ENCODE assay signal across 11 cellular contexts in the genomic region with DNA sequence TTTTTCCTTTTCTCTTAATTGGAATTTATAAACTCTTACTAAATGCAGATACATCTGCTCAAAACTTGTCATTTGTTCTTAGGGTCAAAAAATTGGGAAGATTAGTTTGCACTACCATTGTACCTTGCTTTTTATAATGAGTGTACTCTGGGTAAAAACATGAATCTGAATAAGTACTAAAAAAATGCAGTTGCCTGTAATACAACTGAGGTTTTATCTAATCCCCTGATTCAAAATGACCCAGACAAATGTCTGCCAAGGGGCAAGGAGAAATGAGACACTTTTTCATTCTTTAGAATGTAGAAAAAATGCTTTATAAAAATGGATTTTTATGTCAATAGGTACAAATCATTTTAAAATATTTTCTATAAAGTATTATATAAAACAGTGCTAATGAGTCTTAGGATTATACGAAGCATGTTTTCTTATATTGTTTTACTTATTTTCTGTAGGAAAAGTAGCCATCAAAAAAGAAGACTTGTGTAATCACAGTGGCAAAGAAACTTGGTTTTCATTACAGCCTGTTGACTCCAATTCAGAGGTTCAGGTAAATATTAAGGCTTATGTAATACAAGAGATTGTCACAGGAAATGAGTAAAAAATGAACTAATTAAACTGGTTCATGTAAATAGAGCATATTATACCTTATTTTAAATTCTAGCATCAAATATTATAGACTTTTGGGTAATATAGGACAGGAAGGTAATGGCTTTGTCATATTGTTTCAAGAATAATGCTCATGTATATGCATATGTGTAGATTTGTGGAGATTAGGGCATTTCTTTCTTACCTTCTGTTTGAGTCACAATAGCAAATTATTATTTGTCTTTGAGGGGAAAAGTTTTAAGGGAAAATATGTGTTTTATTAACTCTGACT. TPM values are rescaled to one million over a fixed set of nuclear protein-coding genes. Genes with fewer than 3 reads are reported as not detected.
A peak's percentile ranks its signal among the peaks of the same experiment; 100 is the strongest.
DNase-seq lines count a peak whose midpoint lies in the region; ATAC-seq, FAIRE-seq and TF ChIP-seq lines count a peak whose summit lies in the region.
"Had no signal": no experiment of that assay in that cellular context is flagged by ENCODE, and none has a peak within 500 bp of the region (broad histone marks: within the 10 kb centered on the region; RNA-seq: fewer than 3 reads in every experiment).

No MANE protein-coding gene starts in this region.

- peaks cover 11 to 50% (median 23%) of the 10 kb centered on the region in 4 donors for H3K4me1 ChIP-seq in stomach
- H3K4me1 ChIP-seq: colonic mucosa had no signal

- peak overlapping the region; percentile 82 for H3K27ac Mint-ChIP-seq in activated CD4-positive, alpha-beta T cell treated with anti-CD3 and anti-CD28 coated beads, Interleukin-2, amount 10 ng/mL, durations not matched to agents 7 days and 5 days
- peak overlapping the region; percentile 44 for H3K27ac Mint-ChIP-seq in activated T-helper 17 cell treated with anti-CD3 and anti-CD28 coated beads, Interleukin-2, amount 50 U/mL, for 72 hours

- in situ Hi-C loops in G401 (cut with HindIII; ENCODE audit: low sequenced_read_pairs) = no loop called here

- H3K9me3 ChIP-seq in stomach = no peaks in the 10 kb centered on the region
- H3K9me3 ChIP-seq: colonic mucosa, ovary had no signal

- intact Hi-C loops in stomach (cut with DNase I; ENCODE audit: low total_unique reads) = no loop called here

- DNase-seq in activated CD4-positive, alpha-beta T cell treated with anti-CD3 and anti-CD28 coated beads, Interleukin-2, amount 10 ng/mL, durations not matched to agents 7 days and 5 days = no peak
- DNase-seq in activated CD4-positive, alpha-beta T cell treated with anti-CD3 and anti-CD28 coated beads for 4 hours = no peak
- no peak for DNase-seq in stomach
- no peak for DNase-seq in dedifferentiated amniotic fluid mesenchymal stem cell (ENCODE audit: extremely low spot score)
- DNase-seq in NCI-H1930 (lab: John Stamatoyannopoulos, UW) = no peak
- DNase-seq in G401 (ENCODE audit: low spot score) = no peak
- DNase-seq: colonic mucosa, NCI-H2081 treated with DMSO at 0.1 percent for 48 hours, ovary had no signal

- peaks cover 0 to 2% (median 0%) of the 10 kb centered on the region in 4 donors for H3K36me3 ChIP-seq in stomach
- H3K36me3 ChIP-seq: colonic mucosa, ovary had no signal

- H3K4me3 ChIP-seq in stomach = no peak overlapping the region
- H3K4me3 ChIP-seq: colonic mucosa, ovary had no signal

- no peak for TF ChIP-seq POLR2A in stomach (IDR thresholded peaks at IDR 0.05)

- H3K4me1 Mint-ChIP-seq in activated CD4-positive, alpha-beta T cell treated with anti-CD3 and anti-CD28 coated beads, Interleukin-2, amount 10 ng/mL, durations not matched to agents 7 days and 5 days = peaks cover 42% of the 10 kb centered on the region
- peaks cover 31% of the 10 kb centered on the region for H3K4me1 Mint-ChIP-seq in activated T-helper 17 cell treated with anti-CD3 and anti-CD28 coated beads, Interleukin-2, amount 50 U/mL, for 72 hours

- H3K4me3 Mint-ChIP-seq in activated CD4-positive, alpha-beta T cell treated with anti-CD3 and anti-CD28 coated beads, Interleukin-2, amount 10 ng/mL, durations not matched to agents 7 days and 5 days = peak overlapping the region; percentile 17
- peak overlapping the region; percentile 49 for H3K4me3 Mint-ChIP-seq in activated T-helper 17 cell treated with anti-CD3 and anti-CD28 coated beads, Interleukin-2, amount 50 U/mL, for 72 hours

- 84 to 93% (median 87%) methylated on average over 1 of the region's 1 CpG for WGBS in stomach, 5 donors

- no peaks in the 10 kb centered on the region for H3K27me3 ChIP-seq in stomach
- H3K27me3 ChIP-seq: colonic mucosa, ovary had no signal

- no peaks in the 10 kb centered on the region for H3K27me3 Mint-ChIP-seq in activated CD4-positive, alpha-beta T cell treated with anti-CD3 and anti-CD28 coated beads, Interleukin-2, amount 10 ng/mL, durations not matched to agents 7 days and 5 days
- no peaks in the 10 kb centered on the region for H3K27me3 Mint-ChIP-seq in activated T-helper 17 cell treated with anti-CD3 and anti-CD28 coated beads, Interleukin-2, amount 50 U/mL, for 72 hours

- H3K27ac ChIP-seq in stomach = peak overlapping the region in 3 of 5 donors; percentile 13 to 37 (median 24)

- POLR2A ChIA-PET in activated CD4-positive, alpha-beta T cell treated with anti-CD3 and anti-CD28 coated beads, Interleukin-2, amount 10 ng/mL, durations not matched to agents 7 days and 5 days (lab: Charles Lee) = no interaction called here

- TF ChIP-seq EP300 in stomach (IDR thresholded peaks at IDR 0.05) = no peak

- peaks cover 4% of the 10 kb centered on the region for H3K9me3 Mint-ChIP-seq in activated CD4-positive, alpha-beta T cell treated with anti-CD3 and anti-CD28 coated beads, Interleukin-2, amount 10 ng/mL, durations not matched to agents 7 days and 5 days
- no peaks in the 10 kb centered on the region for H3K9me3 Mint-ChIP-seq in activated T-helper 17 cell treated with anti-CD3 and anti-CD28 coated beads, Interleukin-2, amount 50 U/mL, for 72 hours

- peak; percentile 41 for FAIRE-seq in islet of Langerhans (lab: Jason Lieb, UNC)

- no peak for TF ChIP-seq CTCF in stomach (IDR thresholded peaks at IDR 0.05)

- CTCF ChIA-PET in activated CD4-positive, alpha-beta T cell treated with anti-CD3 and anti-CD28 coated beads, Interleukin-2, amount 10 ng/mL, durations not matched to agents 7 days and 5 days (lab: Charles Lee) = no interaction called here

- peak; percentile 51 for ATAC-seq in activated T-helper 17 cell treated with anti-CD3 and anti-CD28 coated beads, Interleukin-2, amount 50 U/mL, for 72 hours (replicated peaks)

- peaks cover 56% of the 10 kb centered on the region for H3K36me3 Mint-ChIP-seq in activated CD4-positive, alpha-beta T cell treated with anti-CD3 and anti-CD28 coated beads, Interleukin-2, amount 10 ng/mL, durations not matched to agents 7 days and 5 days (ENCODE audit: low read depth)
- peaks cover 72% of the 10 kb centered on the region for H3K36me3 Mint-ChIP-seq in activated T-helper 17 cell treated with anti-CD3 and anti-CD28 coated beads, Interleukin-2, amount 50 U/mL, for 72 hours (ENCODE audit: low read depth)

RNA-seq across cellular contexts. Expression of gene RASA2, which starts 42.7 kb away (rescaled TPM):
- 10 to 100 TPM; 46.5 to 54.1 TPM for total RNA-seq in activated CD4-positive, alpha-beta T cell treated with anti-CD3 and anti-CD28 coated beads, Interleukin-2, amount 10 ng/mL, durations not matched to agents 7 days and 5 days
- total RNA-seq in activated T-helper 17 cell treated with anti-CD3 and anti-CD28 coated beads, Interleukin-2, amount 50 U/mL, for 72 hours = 10 to 100 TPM; 36.6 to 41.1 TPM
- total RNA-seq in stomach = 10 to 100 TPM in 4 of 5 donors, 1 to 10 TPM in 1; 6.2 to 32.1 (median 21.7) TPM
- polyA plus RNA-seq in stomach = 1 to 10 TPM; 2.6 to 3.8 (median 3.4) TPM
- total RNA-seq in G401 (2014; rRNA removed; shearing (Covaris generic)) = 6.4 and 10.2 TPM in 2 replicates
